Comparison of ENCODE assay signal across 15 cellular contexts in the genomic region with DNA sequence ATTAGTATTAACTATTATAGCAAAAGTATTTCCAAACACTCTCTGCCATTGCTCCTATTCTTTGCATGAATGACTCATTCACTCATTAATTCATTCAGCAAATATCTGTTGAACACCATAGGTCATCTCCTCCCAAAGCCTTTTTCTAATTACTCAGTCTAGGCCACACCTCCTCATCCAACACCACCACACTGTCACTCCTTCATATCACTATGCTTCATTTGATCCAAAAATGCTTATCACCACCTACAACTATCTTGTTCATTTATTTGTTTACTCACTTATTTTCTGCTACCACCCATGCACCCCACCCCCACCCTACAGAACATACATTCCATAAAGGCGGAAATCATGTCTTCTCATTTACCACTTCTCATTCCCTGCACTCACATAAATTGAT.
DNase-seq lines count a peak whose midpoint lies in the region; ATAC-seq, FAIRE-seq and TF ChIP-seq lines count a peak whose summit lies in the region.
"Had no signal": no experiment of that assay in that cellular context is flagged by ENCODE, and none has a peak within 500 bp of the region (broad histone marks: within the 10 kb centered on the region; RNA-seq: fewer than 3 reads in every experiment).

No MANE protein-coding gene starts in this region.

- DNase-seq in EL (peak; percentile 34), M059J (ENCODE audit: low read depth) (peak; percentile 17), bronchial epithelial cell (ENCODE audit: low read depth) (peak; percentile 69), iris pigment epithelial cell (ENCODE audit: low read depth) (peak; percentile 36)
- DNase-seq in stimulated activated CD4-positive, alpha-beta T cell treated with anti-CD3 and anti-CD28 coated beads, Interleukin-2, amount 100 ng/mL, for 24 hours: no peak
- DNase-seq: CD8-positive, alpha-beta T cell; NCI-H1048; NCI-H748 treated with DMSO at 0.1 percent for 48 hours; SIG-M5 had no signal

- TF ChIP-seq CTCF in bronchial epithelial cell (IDR thresholded peaks at IDR 0.05; ENCODE audit: insufficient read depth, low read length, severe bottlenecking): no peak

- H3K36me3 ChIP-seq in bronchial epithelial cell (ENCODE audit: control insufficient read depth, insufficient read depth, low read length): no peaks in the 10 kb centered on the region
- H3K36me3 ChIP-seq: HAP-1 had no signal

- no peaks in the 10 kb centered on the region for H3K27me3 ChIP-seq in bronchial epithelial cell (ENCODE audit: control insufficient read depth, insufficient read depth, low read length)

- H3K4me3 ChIP-seq in bronchial epithelial cell (ENCODE audit: low read depth, low read length): no peak overlapping the region
- H3K4me3 ChIP-seq: HAP-1 had no signal

- FAIRE-seq in bronchial epithelial cell (lab: Jason Lieb, UNC): no peak
- FAIRE-seq: HTR-8/SVneo, RCC 7860 had no signal

- ATAC-seq in HG03439 (IDR thresholded peaks at IDR 0.05; ENCODE audit: unreplicated experiment) (no peak), GM19452 (IDR thresholded peaks at IDR 0.05; ENCODE audit: unreplicated experiment) (no peak), HG02623 (IDR thresholded peaks at IDR 0.05; ENCODE audit: unreplicated experiment) (no peak)
- ATAC-seq: CD8-positive, alpha-beta T cell had no signal

Comparison
In these comparisons a context has a peak if more than half of its experiments do, and no peak if none do; other contexts are left out.
1. DNase-seq: peak in EL (single experiment), M059J (single experiment), bronchial epithelial cell (single experiment) and iris pigment epithelial cell (single experiment); none in stimulated activated CD4-positive, alpha-beta T cell treated with anti-CD3 and anti-CD28 coated beads, Interleukin-2, amount 100 ng/mL, for 24 hours (0 of 2).